In genomic region chr1:239448911-239449310, GRCh38 we compare ENCODE assay signal across 25 cellular contexts.
DNase-seq lines count a peak whose midpoint lies in the region; ATAC-seq and TF ChIP-seq lines count a peak whose summit lies in the region.
"Had no signal": no experiment of that assay in that cellular context is flagged by ENCODE, and none has a peak within 500 bp of the region (broad histone marks: within the 10 kb centered on the region; RNA-seq: fewer than 3 reads in every experiment).

No MANE protein-coding gene starts in this region.

- H3K4me3 Mint-ChIP-seq in CD4-positive, alpha-beta memory T cell: no peak overlapping the region
- H3K4me3 Mint-ChIP-seq: CD4-positive, alpha-beta T cell; T-helper 1 cell treated with Interleukin-12 subunit alpha and Interleukin-12 subunit beta and Interleukin-4 antibody, amounts not matched to agents 30 μg/mL and 1 μg/mL, for 36 hours had no signal

- H3K4me3 ChIP-seq in esophagus muscularis mucosa (peak overlapping the region in 1 of 4 donors; percentile 11), sigmoid colon (no peak overlapping the region)
- no peak overlapping the region for H3K4me3 ChIP-seq in CD4-positive, alpha-beta memory T cell (ENCODE audit: low read length in 2 of 2)
- H3K4me3 ChIP-seq: BLaER1 had no signal

- 53% methylated on average over 3 of the region's 3 CpGs for WGBS in esophagus muscularis mucosa
- WGBS in sigmoid colon, 2 donors: 12 to 46% methylated on average over 3 of the region's 3 CpGs

- H3K9me3 Mint-ChIP-seq in CD4-positive, alpha-beta memory T cell: peaks cover 0 to 2% (median 0%) of the 10 kb centered on the region in 8 donors
- H3K9me3 Mint-ChIP-seq: CD4-positive, alpha-beta T cell; T-helper 1 cell treated with Interleukin-12 subunit alpha and Interleukin-12 subunit beta and Interleukin-4 antibody, amounts not matched to agents 30 μg/mL and 1 μg/mL, for 36 hours had no signal

- DNase-seq in DMS53 (lab: John Stamatoyannopoulos, UW) (peak; percentile 6), DMS53 treated with DMSO at 0.1 percent for 48 hours (lab: John Stamatoyannopoulos, UW; ENCODE audit: unreplicated experiment) (no peak), NCI-H2081 treated with DMSO at 0.1 percent for 48 hours (lab: John Stamatoyannopoulos, UW) (peak; percentile 89), esophagus muscularis mucosa (ENCODE audit: extremely low spot score) (no peak), sigmoid colon (no peak), DMS153 treated with DMSO at 0.1 percent for 48 hours (lab: John Stamatoyannopoulos, UW; ENCODE audit: unreplicated experiment) (no peak)
- DNase-seq in CD4-positive, alpha-beta memory T cell: no peak
- DNase-seq: ACHN; Calu3; CD4-positive, alpha-beta T cell; DMS153; EL; GF-D8; IMR-90; MV-4-11; NCI-H1105 treated with DMSO at 0.1 percent for 48 hours; NCI-H187 treated with DMSO at 0.1 percent for 48 hours; NCI-H226; NCI-H510A treated with DMSO at 0.1 percent for 48 hours had no signal

- ATAC-seq in HG03280 (IDR thresholded peaks at IDR 0.05; ENCODE audit: unreplicated experiment): no peak

- TF ChIP-seq POLR2A in esophagus muscularis mucosa (IDR thresholded peaks at IDR 0.05; ENCODE audit: low read depth): no peak
- no peak for TF ChIP-seq POLR2A in sigmoid colon (IDR thresholded peaks at IDR 0.05)

- no peaks in the 10 kb centered on the region for H3K9me3 ChIP-seq in esophagus muscularis mucosa
- H3K9me3 ChIP-seq in sigmoid colon: no peaks in the 10 kb centered on the region
- H3K9me3 ChIP-seq in CD4-positive, alpha-beta memory T cell (ENCODE audit: control insufficient read depth in 1 of 2, low read length in 2 of 2): no peaks in the 10 kb centered on the region
- H3K9me3 ChIP-seq: BLaER1 had no signal

- TF ChIP-seq EP300 in esophagus muscularis mucosa (IDR thresholded peaks at IDR 0.05) (no peak), sigmoid colon (IDR thresholded peaks at IDR 0.05) (peak in 1 of 4 donors; percentile 25)

- intact Hi-C loops in esophagus muscularis mucosa (cut with DNase I) (no loop called here), sigmoid colon (cut with DNase I) (no loop called here)
- intact Hi-C loops in CD4-positive, alpha-beta memory T cell (cut with micrococcal nuclease): no loop called here

- no peaks in the 10 kb centered on the region for H3K36me3 Mint-ChIP-seq in CD4-positive, alpha-beta memory T cell

- H3K27ac ChIP-seq in esophagus muscularis mucosa (replicated peaks in 1 of 4) (peak overlapping the region in 3 of 4 donors; percentile 25 to 34 (median 30)), sigmoid colon (peak overlapping the region; percentile 12 to 63 (median 44))
- H3K27ac ChIP-seq in CD4-positive, alpha-beta memory T cell (ENCODE audit: low read depth, low read length): no peak overlapping the region
- H3K27ac ChIP-seq: 22Rv1, BLaER1, KMS-11, RWPE1 had no signal

- CTCF ChIA-PET in CD4-positive, alpha-beta memory T cell (lab: Charles Lee; ENCODE audit: partially characterized antibody): no interaction called here

- no peaks in the 10 kb centered on the region for H3K36me3 ChIP-seq in esophagus muscularis mucosa
- no peaks in the 10 kb centered on the region for H3K36me3 ChIP-seq in sigmoid colon
- H3K36me3 ChIP-seq in CD4-positive, alpha-beta memory T cell (ENCODE audit: insufficient read depth, low read length): no peaks in the 10 kb centered on the region
- H3K36me3 ChIP-seq: BLaER1 had no signal

- H3K4me1 ChIP-seq in esophagus muscularis mucosa (peaks cover 0 to 57% (median 38%) of the 10 kb centered on the region in 4 donors), sigmoid colon (peaks cover 0 to 69% (median 19%) of the 10 kb centered on the region in 4 donors)
- H3K4me1 ChIP-seq in CD4-positive, alpha-beta memory T cell (ENCODE audit: insufficient read depth, low read length): no peaks in the 10 kb centered on the region
- H3K4me1 ChIP-seq: BLaER1 had no signal

- H3K27ac Mint-ChIP-seq in CD4-positive, alpha-beta memory T cell: no peak overlapping the region
- H3K27ac Mint-ChIP-seq: CD4-positive, alpha-beta T cell; T-helper 1 cell treated with Interleukin-12 subunit alpha and Interleukin-12 subunit beta and Interleukin-4 antibody, amounts not matched to agents 30 μg/mL and 1 μg/mL, for 36 hours had no signal

- H3K4me1 Mint-ChIP-seq in CD4-positive, alpha-beta memory T cell: no peaks in the 10 kb centered on the region

- H3K27me3 ChIP-seq in esophagus muscularis mucosa (no peaks in the 10 kb centered on the region), sigmoid colon (no peaks in the 10 kb centered on the region)
- no peaks in the 10 kb centered on the region for H3K27me3 ChIP-seq in CD4-positive, alpha-beta memory T cell (ENCODE audit: insufficient read depth, low read length)
- H3K27me3 ChIP-seq: BLaER1 had no signal

- POLR2A ChIA-PET in CD4-positive, alpha-beta memory T cell (lab: Charles Lee; ENCODE audit: partially characterized antibody): no interaction called here

- H3K27me3 Mint-ChIP-seq in CD4-positive, alpha-beta memory T cell: no peaks in the 10 kb centered on the region
- H3K27me3 Mint-ChIP-seq: CD4-positive, alpha-beta T cell had no signal

- TF ChIP-seq CTCF in esophagus muscularis mucosa (IDR thresholded peaks at IDR 0.05): no peak
- no peak for TF ChIP-seq CTCF in sigmoid colon (IDR thresholded peaks at IDR 0.05)

Comparison
In these comparisons a context has a peak if more than half of its experiments do, and no peak if none do; other contexts are left out.
1. DNase-seq: peak in DMS53 (single experiment) and NCI-H2081 treated with DMSO at 0.1 percent for 48 hours (single experiment); none in DMS53 treated with DMSO at 0.1 percent for 48 hours (single experiment), esophagus muscularis mucosa (single experiment), sigmoid colon (single experiment), CD4-positive, alpha-beta memory T cell (0 of 5) and DMS153 treated with DMSO at 0.1 percent for 48 hours (single experiment).